12 cellular contexts compared by ENCODE assay signal in the genomic region with DNA sequence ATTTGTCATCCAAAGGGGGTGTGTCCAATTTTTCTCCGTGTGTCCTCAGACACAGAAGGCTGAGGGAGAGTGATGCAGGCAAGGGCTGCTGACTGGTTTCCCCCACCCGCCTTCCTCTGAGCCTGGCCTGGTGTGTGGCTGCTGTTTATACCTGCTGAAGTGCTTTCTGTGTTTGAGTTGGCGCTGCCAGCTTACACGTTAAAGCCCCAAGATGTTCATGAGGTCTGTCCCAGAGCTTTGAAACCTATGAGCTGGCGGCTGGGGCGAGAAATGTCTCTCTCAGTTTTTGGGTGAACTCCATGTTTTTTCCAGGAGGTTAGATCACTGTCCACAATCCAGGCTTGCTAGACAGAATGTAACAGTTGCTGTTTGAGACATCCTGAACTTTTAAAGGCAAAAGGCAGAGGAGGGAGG.
A peak's percentile ranks its signal among the peaks of the same experiment; 100 is the strongest.
DNase-seq lines count a peak whose midpoint lies in the region; ATAC-seq and TF ChIP-seq lines count a peak whose summit lies in the region.
"Had no signal": no experiment of that assay in that cellular context is flagged by ENCODE, and none has a peak within 500 bp of the region (broad histone marks: within the 10 kb centered on the region; RNA-seq: fewer than 3 reads in every experiment).

No MANE protein-coding gene starts in this region.

- peak overlapping the region; percentile 55 to 78 for H3K27ac ChIP-seq in breast epithelium
- no peak overlapping the region for H3K27ac ChIP-seq in neuronal stem cell (replicated peaks; ENCODE audit: low read length)
- H3K27ac ChIP-seq: SJCRH30 had no signal

- WGBS in neuronal stem cell (ENCODE audit: extremely low coverage in 2 of 2, insufficient read length in 2 of 2, insufficient replicate concordance in 1 of 2), 2 donors: no CpG with 5 or more reads among the region's 6 CpGs

- peak overlapping the region; percentile 70 for H2AFZ ChIP-seq in neuronal stem cell (ENCODE audit: low read length)

- no peak overlapping the region for H2AK5ac ChIP-seq in neuronal stem cell (ENCODE audit: low read depth, low read length)

- H3K4me1 Mint-ChIP-seq in MCF 10A (ENCODE audit: insufficient read depth, unreplicated experiment): no peaks in the 10 kb centered on the region
- H3K4me1 Mint-ChIP-seq in activated T-cell treated with anti-CD3 and anti-CD28 coated beads, Interleukin-2, amount 50 U/mL, for 4 hours (ENCODE audit: low read depth): no peaks in the 10 kb centered on the region
- H3K4me1 Mint-ChIP-seq: activated CD4-positive, alpha-beta T cell treated with anti-CD3 and anti-CD28 coated beads, Interleukin-2, amount 10 ng/mL, durations not matched to agents 7 days and 5 days; naive thymus-derived CD8-positive, alpha-beta T cell had no signal

- H2BK120ac ChIP-seq in neuronal stem cell (ENCODE audit: low read depth, low read length): no peak overlapping the region

- no peak overlapping the region for H3K23ac ChIP-seq in neuronal stem cell (ENCODE audit: low read depth, low read length, poor library complexity)

- no peak overlapping the region for H3K4me2 ChIP-seq in neuronal stem cell (ENCODE audit: insufficient read depth, low read length, poor library complexity, severe bottlenecking)

- ATAC-seq in Right ventricle myocardium superior (ENCODE audit: poor library complexity): peak; percentile 79
- ATAC-seq in activated T-cell treated with anti-CD3 and anti-CD28 coated beads, Interleukin-2, amount 50 U/mL, for 4 hours: no peak
- ATAC-seq: naive thymus-derived CD8-positive, alpha-beta T cell had no signal

- H3K4me1 ChIP-seq in breast epithelium: no peaks in the 10 kb centered on the region
- peaks cover 3 to 11% of the 10 kb centered on the region in 2 donors for H3K4me1 ChIP-seq in neuronal stem cell (ENCODE audit: control insufficient read depth in 2 of 2, insufficient read depth in 1 of 2, low read depth in 1 of 2, low read length in 2 of 2)

- no peak overlapping the region for H3K18ac ChIP-seq in neuronal stem cell (ENCODE audit: low read length)

- no peak overlapping the region for H2BK15ac ChIP-seq in neuronal stem cell (ENCODE audit: low read length)

- TF ChIP-seq POLR2A in breast epithelium (IDR thresholded peaks at IDR 0.05): no peak

- DNase-seq in breast epithelium (ENCODE audit: low spot score in 2 of 2) (peak in 1 of 2 donors; percentile 18), MCF 10A (ENCODE audit: unreplicated experiment) (no peak), Right ventricle myocardium superior (peak; percentile 47), neuronal stem cell (ENCODE audit: low spot score) (no peak), SKM-1 treated with dmso at 0.1 percent for 144 hours (lab: John Stamatoyannopoulos, UW; ENCODE audit: unreplicated experiment) (no peak), RPMI8226 (no peak), NOMO-1 treated with DMSO at 0.1 percent for 48 hours (lab: John Stamatoyannopoulos, UW; ENCODE audit: unreplicated experiment) (no peak)
- no peak for DNase-seq in activated T-cell treated with anti-CD3 and anti-CD28 coated beads, Interleukin-2, amount 50 U/mL, for 4 hours
- DNase-seq: activated CD4-positive, alpha-beta T cell treated with anti-CD3 and anti-CD28 coated beads, Interleukin-2, amount 10 ng/mL, durations not matched to agents 7 days and 5 days; GF-D8; naive thymus-derived CD8-positive, alpha-beta T cell had no signal

- no peak overlapping the region for H2BK12ac ChIP-seq in neuronal stem cell (ENCODE audit: low read length)

- no TSS peak for BruUV-seq in MCF 10A (replicated peaks; lab: Mats Ljungman, UMichigan)

- intact Hi-C loops in breast epithelium (cut with DNase I; ENCODE audit: low total_unique reads): no loop called here
- intact Hi-C loops in MCF 10A (cut with micrococcal nuclease): no loop called here
- intact Hi-C loops in Right ventricle myocardium superior (cut with DNase I): no loop called here

- no peaks in the 10 kb centered on the region for H3K9me3 ChIP-seq in breast epithelium
- H3K9me3 ChIP-seq in neuronal stem cell (replicated peaks in 1 of 2; ENCODE audit: control insufficient read depth in 2 of 2, insufficient read depth in 1 of 2, low read depth in 1 of 2, low read length in 2 of 2): no peaks in the 10 kb centered on the region
- H3K9me3 ChIP-seq: SJCRH30 had no signal

- no peak overlapping the region for H3K4ac ChIP-seq in neuronal stem cell (ENCODE audit: low read length)

- H3K4me3 ChIP-seq in breast epithelium: no peak overlapping the region
- H3K4me3 ChIP-seq in neuronal stem cell (ENCODE audit: low read length in 2 of 2): no peak overlapping the region
- H3K4me3 ChIP-seq: SJCRH30 had no signal

- H4K8ac ChIP-seq in neuronal stem cell (ENCODE audit: low read depth, low read length): no peak overlapping the region

- H3K9me3 Mint-ChIP-seq in MCF 10A (ENCODE audit: unreplicated experiment): no peaks in the 10 kb centered on the region
- H3K9me3 Mint-ChIP-seq in activated T-cell treated with anti-CD3 and anti-CD28 coated beads, Interleukin-2, amount 50 U/mL, for 4 hours: peaks cover 4% of the 10 kb centered on the region
- H3K9me3 Mint-ChIP-seq: activated CD4-positive, alpha-beta T cell treated with anti-CD3 and anti-CD28 coated beads, Interleukin-2, amount 10 ng/mL, durations not matched to agents 7 days and 5 days had no signal

- H3K27ac Mint-ChIP-seq in MCF 10A (ENCODE audit: low read depth, unreplicated experiment): no peak overlapping the region
- H3K27ac Mint-ChIP-seq: activated CD4-positive, alpha-beta T cell treated with anti-CD3 and anti-CD28 coated beads, Interleukin-2, amount 10 ng/mL, durations not matched to agents 7 days and 5 days; naive thymus-derived CD8-positive, alpha-beta T cell had no signal

- H3K27me3 Mint-ChIP-seq in MCF 10A (ENCODE audit: insufficient read depth, unreplicated experiment): no peaks in the 10 kb centered on the region
- no peaks in the 10 kb centered on the region for H3K27me3 Mint-ChIP-seq in activated T-cell treated with anti-CD3 and anti-CD28 coated beads, Interleukin-2, amount 50 U/mL, for 4 hours (ENCODE audit: low read depth)

- TF ChIP-seq CTCF in breast epithelium (IDR thresholded peaks at IDR 0.05) (no peak), MCF 10A (IDR thresholded peaks at IDR 0.05; ENCODE audit: unreplicated experiment) (no peak)

- H4K91ac ChIP-seq in neuronal stem cell (ENCODE audit: low read depth, low read length, poor library complexity): no peak overlapping the region

- H3K27me3 ChIP-seq in breast epithelium (no peaks in the 10 kb centered on the region), neuronal stem cell (ENCODE audit: control insufficient read depth in 3 of 3, insufficient read depth in 3 of 3, low read depth in 1 of 3, low read length in 3 of 3) (no peaks in the 10 kb centered on the region)
- H3K27me3 ChIP-seq: SJCRH30 had no signal

- H3K36me3 ChIP-seq in breast epithelium: no peaks in the 10 kb centered on the region
- no peaks in the 10 kb centered on the region for H3K36me3 ChIP-seq in neuronal stem cell (replicated peaks in 1 of 2; ENCODE audit: control insufficient read depth in 2 of 2, insufficient read depth in 2 of 2, low read length in 2 of 2)
- H3K36me3 ChIP-seq: SJCRH30 had no signal

- H2BK5ac ChIP-seq in neuronal stem cell (ENCODE audit: low read length): no peak overlapping the region

- H3K4me3 Mint-ChIP-seq in MCF 10A (ENCODE audit: unreplicated experiment): no peak overlapping the region
- no peak overlapping the region for H3K4me3 Mint-ChIP-seq in activated T-cell treated with anti-CD3 and anti-CD28 coated beads, Interleukin-2, amount 50 U/mL, for 4 hours
- H3K4me3 Mint-ChIP-seq: activated CD4-positive, alpha-beta T cell treated with anti-CD3 and anti-CD28 coated beads, Interleukin-2, amount 10 ng/mL, durations not matched to agents 7 days and 5 days; naive thymus-derived CD8-positive, alpha-beta T cell had no signal

- no peaks in the 10 kb centered on the region for H3K79me1 ChIP-seq in neuronal stem cell (ENCODE audit: low read depth, low read length)

- POLR2A ChIA-PET in MCF 10A (lab: Yijun Ruan, JAX): interaction anchor here (0.7 kb wide), 1 partner anchor 419 kb away, joined by 3 read pairs; no protein-coding TSS in a partner anchor

- CTCF ChIA-PET in MCF 10A (lab: Yijun Ruan, JAX): no interaction called here

- no peaks in the 10 kb centered on the region for H3K36me3 Mint-ChIP-seq in MCF 10A (ENCODE audit: insufficient read depth, unreplicated experiment)
- no peaks in the 10 kb centered on the region for H3K36me3 Mint-ChIP-seq in activated T-cell treated with anti-CD3 and anti-CD28 coated beads, Interleukin-2, amount 50 U/mL, for 4 hours (ENCODE audit: insufficient read depth)
- H3K36me3 Mint-ChIP-seq: naive thymus-derived CD8-positive, alpha-beta T cell had no signal

- no peak overlapping the region for H3K9ac ChIP-seq in neuronal stem cell (ENCODE audit: low read depth, low read length, poor library complexity)

- no peak overlapping the region for H3K14ac ChIP-seq in neuronal stem cell (ENCODE audit: low read length)
